Comparison of ENCODE assay signal across 10 cellular contexts in the genomic region with DNA sequence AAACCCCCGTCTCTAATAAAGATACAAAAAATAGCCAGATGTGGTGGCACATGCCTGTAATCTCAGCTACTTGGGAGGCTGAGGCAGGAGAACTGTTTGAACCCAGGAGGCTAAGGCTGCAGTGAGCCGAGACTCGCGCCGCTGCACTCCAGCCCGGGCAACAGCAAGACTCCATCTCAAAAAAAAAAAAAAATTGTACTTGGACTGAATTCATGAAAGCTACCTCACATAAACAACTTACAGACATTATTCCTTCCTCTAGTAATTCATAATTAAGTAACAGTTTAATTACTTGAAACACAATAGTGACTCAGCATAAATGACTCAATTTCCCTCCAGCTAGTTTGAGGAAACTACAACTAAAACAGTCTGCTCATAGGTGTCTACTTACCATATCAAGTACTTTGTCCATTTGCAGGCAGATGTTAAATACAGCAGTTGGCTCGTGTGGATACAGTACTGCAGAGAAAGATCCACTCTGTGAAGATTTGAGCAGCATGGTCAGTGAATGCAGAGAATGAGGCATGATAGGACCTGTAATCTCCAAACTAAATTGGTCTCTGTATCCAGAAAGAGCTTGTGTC. TPM values are rescaled to one million over a fixed set of nuclear protein-coding genes. Genes with fewer than 3 reads are reported as not detected.
DNase-seq lines count a peak whose midpoint lies in the region; ATAC-seq, FAIRE-seq and TF ChIP-seq lines count a peak whose summit lies in the region.
"Had no signal": no experiment of that assay in that cellular context is flagged by ENCODE, and none has a peak within 500 bp of the region (broad histone marks: within the 10 kb centered on the region; RNA-seq: fewer than 3 reads in every experiment).

No MANE protein-coding gene starts in this region.

- no peak overlapping the region for H3K4me3 ChIP-seq in endothelial cell of umbilical vein (replicated peaks in 1 of 3; ENCODE audit: insufficient read depth in 1 of 3, low read depth in 1 of 3, low read length in 3 of 3)
- no peak overlapping the region for H3K4me3 ChIP-seq in esophagus squamous epithelium

- H3K9me3 ChIP-seq in endothelial cell of umbilical vein (replicated peaks; ENCODE audit: control insufficient read depth, insufficient read depth, low read length) (no peaks in the 10 kb centered on the region), esophagus squamous epithelium (no peaks in the 10 kb centered on the region)

- DNase-seq in activated naive CD4-positive, alpha-beta T cell treated with anti-CD3 and anti-CD28 coated beads, Interleukin-2, amount 50 U/mL, for 16 hours, result no peak
- DNase-seq in RWPE1 (ENCODE audit: low spot score) (no peak), endothelial cell of umbilical vein (ENCODE audit: low read depth, low spot score) (peak; percentile 77), esophagus squamous epithelium (lab: John Stamatoyannopoulos, UW) (no peak)
- DNase-seq in stimulated activated naive B cell treated with anti-CD40 and anti-IgM and Interleukin-4, amounts not matched to agents 10 μg/mL and 1 μg/mL and 100 μg/mL, for 72 hours, result no peak
- DNase-seq: DMS153, NCI-H748 treated with DMSO at 0.1 percent for 48 hours had no signal

- CTCF ChIA-PET in RWPE1 (lab: Yijun Ruan, JAX) (interaction anchor here (0.7 to 1.4 kb wide), 3 partner anchors 10 to 27 kb away, joined by 3 to 7 read pairs (median 3); a partner anchor contains a TSS), endothelial cell of umbilical vein (lab: Charles Lee) (interaction anchor here (0.7 to 1.5 kb wide), 2 partner anchors 10 to 27 kb away, joined by 3 to 15 read pairs; a partner anchor contains a TSS)

- H3K27me3 ChIP-seq in endothelial cell of umbilical vein (ENCODE audit: control insufficient read depth in 2 of 2, insufficient read depth in 2 of 2, low read length in 2 of 2) (no peaks in the 10 kb centered on the region), esophagus squamous epithelium (no peaks in the 10 kb centered on the region)

- peak overlapping the region; percentile 30 for H3K4me2 ChIP-seq in endothelial cell of umbilical vein (ENCODE audit: insufficient read depth, low read length)

- TF ChIP-seq POLR2A in endothelial cell of umbilical vein (IDR thresholded peaks at IDR 0.05; ENCODE audit: low read depth, low read length), result no peak
- TF ChIP-seq POLR2A in esophagus squamous epithelium (IDR thresholded peaks at IDR 0.05), result no peak

- no peaks in the 10 kb centered on the region for H3K27me3 Mint-ChIP-seq in activated naive CD4-positive, alpha-beta T cell treated with anti-CD3 and anti-CD28 coated beads, Interleukin-2, amount 50 U/mL, for 24 hours
- no peaks in the 10 kb centered on the region for H3K27me3 Mint-ChIP-seq in stimulated activated naive B cell treated with anti-CD40 and anti-IgM and Interleukin-4, amounts not matched to agents 10 μg/mL and 1 μg/mL and 100 μg/mL, for 72 hours

- H3K9ac ChIP-seq in endothelial cell of umbilical vein (replicated peaks; ENCODE audit: extremely low read depth, insufficient read depth, low read length), result no peak overlapping the region

- H3K36me3 Mint-ChIP-seq in activated naive CD4-positive, alpha-beta T cell treated with anti-CD3 and anti-CD28 coated beads, Interleukin-2, amount 50 U/mL, for 24 hours, result peaks cover 5% of the 10 kb centered on the region
- H3K36me3 Mint-ChIP-seq in stimulated activated naive B cell treated with anti-CD40 and anti-IgM and Interleukin-4, amounts not matched to agents 10 μg/mL and 1 μg/mL and 100 μg/mL, for 72 hours, result peaks cover 7 to 21% of the 10 kb centered on the region in 2 donors

- TF ChIP-seq CTCF in RWPE1 (conservative IDR thresholded peaks at IDR 0.05; ENCODE audit: low read depth) (no peak), endothelial cell of umbilical vein (IDR thresholded peaks at IDR 0.05; ENCODE audit: extremely low read depth in 1 of 2, insufficient read depth in 1 of 2, low read depth in 1 of 2, low read length in 2 of 2) (no peak), esophagus squamous epithelium (IDR thresholded peaks at IDR 0.05) (no peak)

- 75 to 83% methylated on average over 7 of the region's 7 CpGs for WGBS in esophagus squamous epithelium, 2 donors

- no peaks in the 10 kb centered on the region for H3K9me1 ChIP-seq in endothelial cell of umbilical vein (replicated peaks; ENCODE audit: control insufficient read depth, extremely low read depth, insufficient read depth, low read length)

- no peak overlapping the region for H2AFZ ChIP-seq in endothelial cell of umbilical vein (ENCODE audit: low read depth, low read length)

- POLR2A ChIA-PET in RWPE1 (lab: Yijun Ruan, JAX; ENCODE audit: low non-redundant PET), result no interaction called here
- POLR2A ChIA-PET in endothelial cell of umbilical vein (lab: Charles Lee), result no interaction called here

- intact Hi-C loops in endothelial cell of umbilical vein (cut with micrococcal nuclease) (no loop called here), esophagus squamous epithelium (cut with DNase I) (no loop called here)

- H3K4me1 ChIP-seq in endothelial cell of umbilical vein (ENCODE audit: control insufficient read depth, extremely low read depth, insufficient read depth, low read length), result peaks cover 10% of the 10 kb centered on the region
- peaks cover 0 to 5% (median 5%) of the 10 kb centered on the region in 3 donors for H3K4me1 ChIP-seq in esophagus squamous epithelium

- peaks cover 3% of the 10 kb centered on the region for H4K20me1 ChIP-seq in endothelial cell of umbilical vein (replicated peaks; ENCODE audit: control insufficient read depth, extremely low read depth, insufficient read depth, low read length)

- H3K27ac ChIP-seq in RWPE1 (peak overlapping the region; percentile 66), endothelial cell of umbilical vein (ENCODE audit: insufficient read depth, low read depth, low read length) (peak overlapping the region; percentile 43), esophagus squamous epithelium (no peak overlapping the region)

- dilution Hi-C loops in endothelial cell of umbilical vein (cut with MboI; ENCODE audit: extremely low pct_ligation_motif_present, low sequenced_read_pairs), result no loop called here

- H3K4me3 Mint-ChIP-seq in activated naive CD4-positive, alpha-beta T cell treated with anti-CD3 and anti-CD28 coated beads, Interleukin-2, amount 50 U/mL, for 24 hours, result no peak overlapping the region
- no peak overlapping the region for H3K4me3 Mint-ChIP-seq in stimulated activated naive B cell treated with anti-CD40 and anti-IgM and Interleukin-4, amounts not matched to agents 10 μg/mL and 1 μg/mL and 100 μg/mL, for 72 hours

- no peaks in the 10 kb centered on the region for H3K9me3 Mint-ChIP-seq in activated naive CD4-positive, alpha-beta T cell treated with anti-CD3 and anti-CD28 coated beads, Interleukin-2, amount 50 U/mL, for 24 hours
- no peaks in the 10 kb centered on the region for H3K9me3 Mint-ChIP-seq in stimulated activated naive B cell treated with anti-CD40 and anti-IgM and Interleukin-4, amounts not matched to agents 10 μg/mL and 1 μg/mL and 100 μg/mL, for 72 hours

- peaks cover 7% of the 10 kb centered on the region for H3K4me1 Mint-ChIP-seq in activated naive CD4-positive, alpha-beta T cell treated with anti-CD3 and anti-CD28 coated beads, Interleukin-2, amount 50 U/mL, for 24 hours
- no peaks in the 10 kb centered on the region for H3K4me1 Mint-ChIP-seq in stimulated activated naive B cell treated with anti-CD40 and anti-IgM and Interleukin-4, amounts not matched to agents 10 μg/mL and 1 μg/mL and 100 μg/mL, for 72 hours

- BruUV-seq in endothelial cell of umbilical vein (replicated peaks; lab: Mats Ljungman, UMichigan), result no TSS peak

- H3K79me2 ChIP-seq in endothelial cell of umbilical vein (ENCODE audit: control insufficient read depth, insufficient read depth, low read length), result no peaks in the 10 kb centered on the region

- FAIRE-seq in endothelial cell of umbilical vein (lab: Jason Lieb, UNC), result no peak

- peak overlapping the region; percentile 72 for H3K27ac Mint-ChIP-seq in activated naive CD4-positive, alpha-beta T cell treated with anti-CD3 and anti-CD28 coated beads, Interleukin-2, amount 50 U/mL, for 24 hours
- peak overlapping the region; percentile 76 for H3K27ac Mint-ChIP-seq in stimulated activated naive B cell treated with anti-CD40 and anti-IgM and Interleukin-4, amounts not matched to agents 10 μg/mL and 1 μg/mL and 100 μg/mL, for 72 hours

- H3K36me3 ChIP-seq in endothelial cell of umbilical vein (ENCODE audit: control insufficient read depth in 2 of 2, extremely low read depth in 1 of 2, insufficient read depth in 2 of 2, low read length in 2 of 2), result peaks cover 5 to 21% of the 10 kb centered on the region in 2 experiments
- H3K36me3 ChIP-seq in esophagus squamous epithelium, result peaks cover 7 to 53% (median 9%) of the 10 kb centered on the region in 3 donors

- ATAC-seq in stimulated activated naive B cell treated with anti-CD40 and anti-IgM and Interleukin-4, amounts not matched to agents 10 μg/mL and 1 μg/mL and 100 μg/mL, for 72 hours (replicated peaks), result no peak
- ATAC-seq in HG03342 (IDR thresholded peaks at IDR 0.05; ENCODE audit: unreplicated experiment) (no peak), HG02759 (IDR thresholded peaks at IDR 0.05; ENCODE audit: unreplicated experiment) (no peak)

RNA-seq across cellular contexts. Expression of a gene that starts 9.4 kb away (rescaled TPM):
- total RNA-seq in endothelial cell of umbilical vein (25.7 and 29.4 TPM in 2 replicates), esophagus squamous epithelium (10 to 100 TPM in 3 of 4 donors, 1 to 10 TPM in 1; 6.1 to 13.2 (median 11.9) TPM)
- 12.1 and 14.3 TPM in 2 replicates for polyA plus RNA-seq in endothelial cell of umbilical vein
- 18.1 and 20.0 TPM in 2 replicates for polyA plus RNA-seq in endothelial cell of umbilical vein (2011; cell fraction: cytosol; rRNA removed)
- polyA plus RNA-seq in endothelial cell of umbilical vein (2011; cell fraction: nucleus; rRNA removed), result 37.8 and 43.0 TPM in 2 replicates
- polyA plus RNA-seq in endothelial cell of umbilical vein (2012), result 27.2 and 37.2 TPM in 2 replicates
- polyA minus RNA-seq in endothelial cell of umbilical vein, result 16.0 and 22.1 TPM in 2 replicates
- 25.2 TPM for polyA minus RNA-seq in endothelial cell of umbilical vein (2011; cell fraction: cytosol; rRNA and poly(A)+ RNA removed)
- polyA minus RNA-seq in endothelial cell of umbilical vein (2011; cell fraction: nucleus; rRNA and poly(A)+ RNA removed), result 16.2 and 28.9 TPM in 2 replicates

RNA-seq across cellular contexts. Expression of a gene that starts 36.2 kb away (rescaled TPM):
- total RNA-seq in endothelial cell of umbilical vein (297 and 304 TPM in 2 replicates), esophagus squamous epithelium (100 to 1,000 TPM; 124 to 265 (median 234) TPM)
- polyA plus RNA-seq in endothelial cell of umbilical vein, result 83.1 and 107 TPM in 2 replicates
- 47.6 and 52.7 TPM in 2 replicates for polyA plus RNA-seq in endothelial cell of umbilical vein (2011; cell fraction: cytosol; rRNA removed)
- 456 and 544 TPM in 2 replicates for polyA plus RNA-seq in endothelial cell of umbilical vein (2011; cell fraction: nucleus; rRNA removed)
- polyA plus RNA-seq in endothelial cell of umbilical vein (2012), result 158 and 190 TPM in 2 replicates
- 254 and 262 TPM in 2 replicates for polyA minus RNA-seq in endothelial cell of umbilical vein
- polyA minus RNA-seq in endothelial cell of umbilical vein (2011; cell fraction: cytosol; rRNA and poly(A)+ RNA removed), result 76.7 TPM
- polyA minus RNA-seq in endothelial cell of umbilical vein (2011; cell fraction: nucleus; rRNA and poly(A)+ RNA removed), result 240 and 348 TPM in 2 replicates

RNA-seq across cellular contexts. Expression of a gene that starts 37.1 kb away (rescaled TPM):
- total RNA-seq in endothelial cell of umbilical vein, result 98.7 and 112 TPM in 2 replicates
- polyA plus RNA-seq in endothelial cell of umbilical vein, result 8.7 and 12.0 TPM in 2 replicates
- polyA plus RNA-seq in endothelial cell of umbilical vein (2011; cell fraction: cytosol; rRNA removed), result 15.4 and 15.5 TPM in 2 replicates
- 46.0 and 55.9 TPM in 2 replicates for polyA plus RNA-seq in endothelial cell of umbilical vein (2011; cell fraction: nucleus; rRNA removed)
- polyA plus RNA-seq in endothelial cell of umbilical vein (2012), result 49.0 and 70.0 TPM in 2 replicates
- 23.7 and 35.1 TPM in 2 replicates for polyA minus RNA-seq in endothelial cell of umbilical vein
- polyA minus RNA-seq in endothelial cell of umbilical vein (2011; cell fraction: cytosol; rRNA and poly(A)+ RNA removed), result 43.5 TPM
- 24.8 and 40.1 TPM in 2 replicates for polyA minus RNA-seq in endothelial cell of umbilical vein (2011; cell fraction: nucleus; rRNA and poly(A)+ RNA removed)
- total RNA-seq in esophagus squamous epithelium, result 100 to 1,000 TPM in 2 of 4 donors, 10 to 100 TPM in 2; 38.7 to 147 (median 88.7) TPM

Comparison
In these comparisons a context has a peak if more than half of its experiments do, and no peak if none do; other contexts are left out.
1. H3K27ac ChIP-seq: peak in RWPE1 (single experiment) and endothelial cell of umbilical vein (single experiment); none in esophagus squamous epithelium (0 of 4).